ENCODE assay signal across 8 cellular contexts in the genomic region with DNA sequence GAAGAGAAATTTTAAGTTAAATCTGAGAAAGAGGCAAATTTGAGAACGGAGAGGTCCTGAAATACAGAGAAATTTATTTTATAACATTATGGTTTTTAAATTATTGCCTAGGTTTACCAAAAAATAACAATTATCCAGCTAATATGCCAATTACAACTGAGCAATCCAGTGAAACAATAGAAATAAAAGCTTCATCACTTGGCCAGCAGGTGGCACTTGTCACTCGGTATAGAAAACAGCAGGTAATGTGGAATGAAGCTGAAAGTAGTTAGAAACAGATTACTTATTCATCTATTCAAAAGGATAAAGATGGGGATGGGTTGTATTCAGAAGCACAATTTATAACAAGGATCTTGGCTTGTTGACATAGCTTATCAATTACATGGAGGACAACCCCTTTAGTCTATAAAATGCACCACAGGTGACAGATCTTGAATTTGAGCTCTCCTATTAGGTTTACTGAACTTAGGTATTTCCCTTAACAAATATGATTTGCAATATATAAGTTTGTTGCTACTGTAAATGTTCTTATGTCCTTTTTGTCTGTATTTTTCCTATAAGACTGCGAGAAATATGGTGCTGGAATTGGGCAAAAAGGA.
DNase-seq lines count a peak whose midpoint lies in the region; TF ChIP-seq lines count a peak whose summit lies in the region.

No MANE protein-coding gene starts in this region.

- no peaks in the 10 kb centered on the region for H3K36me3 Mint-ChIP-seq in immature natural killer cell

- no peak for TF ChIP-seq POLR2A in Peyer's patch (IDR thresholded peaks at IDR 0.05)

- H3K27me3 ChIP-seq in HL-60 (ENCODE audit: insufficient read depth, poor library complexity, severe bottlenecking) (no peaks in the 10 kb centered on the region), Peyer's patch (no peaks in the 10 kb centered on the region)

- no peak overlapping the region for H3K27ac ChIP-seq in HL-60 (replicated peaks)
- no peak overlapping the region for H3K27ac ChIP-seq in Peyer's patch

- no peaks in the 10 kb centered on the region for H3K4me1 ChIP-seq in Peyer's patch

- peak; percentile 40 for TF ChIP-seq CTCF in GM20000 (IDR thresholded peaks at IDR 0.05; ENCODE audit: extremely low read depth, missing control alignments)
- TF ChIP-seq CTCF in HL-60 (IDR thresholded peaks at IDR 0.05; ENCODE audit: insufficient read depth, low read length), result peak; percentile 45
- peak; percentile 27 to 80 (median 72) for TF ChIP-seq CTCF in Peyer's patch (IDR thresholded peaks at IDR 0.05)
- TF ChIP-seq CTCF in astrocyte of the cerebellum (IDR thresholded peaks at IDR 0.05; ENCODE audit: low read depth, low read length, missing control alignments), result peak; percentile 75

- H3K36me3 ChIP-seq in Peyer's patch, result no peaks in the 10 kb centered on the region

- no peak overlapping the region for H3K27ac Mint-ChIP-seq in immature natural killer cell

- no peaks in the 10 kb centered on the region for H3K4me1 Mint-ChIP-seq in immature natural killer cell

- H3K4me3 Mint-ChIP-seq in immature natural killer cell, result no peak overlapping the region

- H3K4me3 ChIP-seq in HL-60 (replicated peaks; ENCODE audit: insufficient read depth, low read length) (no peak overlapping the region), Peyer's patch (no peak overlapping the region), astrocyte of the cerebellum (ENCODE audit: low read depth, low read length) (no peak overlapping the region)

- peaks cover 0 to 6% (median 1%) of the 10 kb centered on the region in 3 donors for H3K27me3 Mint-ChIP-seq in immature natural killer cell (ENCODE audit: low read depth in 3 of 3)

- DNase-seq in ELR (ENCODE audit: low read depth) (peak; percentile 61), GM20000 (ENCODE audit: low spot score) (peak; percentile 35), HL-60 (ENCODE audit: low read depth in 1 of 2, low spot score in 1 of 2) (peak in 1 of 2 experiments; percentile 17), Peyer's patch (peak in 1 of 3 donors; percentile 71), astrocyte of the cerebellum (ENCODE audit: low read depth) (peak; percentile 37), immature natural killer cell (peak in 2 of 3 donors; percentile 16 to 25), OCI-M2 (lab: John Stamatoyannopoulos, UW; ENCODE audit: unreplicated experiment) (no peak)
- DNase-seq in stimulated activated CD4-positive, alpha-beta T cell treated with anti-CD3 and anti-CD28 coated beads, Interleukin-2, amount 100 ng/mL, for 24 hours, result peak; percentile 44 to 48

- in situ Hi-C loops in astrocyte of the cerebellum (cut with HindIII; ENCODE audit: low sequenced_read_pairs), result no loop called here

- H3K9me3 ChIP-seq in Peyer's patch, result no peaks in the 10 kb centered on the region

- H3K9me3 Mint-ChIP-seq in immature natural killer cell, result no peaks in the 10 kb centered on the region
